8 cellular contexts compared by ENCODE assay signal in genomic region chr4:108172231-108172779, GRCh38. TPM values are rescaled to one million over a fixed set of nuclear protein-coding genes. Genes with fewer than 3 reads are reported as not detected.
A peak's percentile ranks its signal among the peaks of the same experiment; 100 is the strongest.
DNase-seq lines count a peak whose midpoint lies in the region; TF ChIP-seq lines count a peak whose summit lies in the region.

No MANE protein-coding gene starts in this region.

- H3K36me3 ChIP-seq in H7 (replicated peaks; ENCODE audit: control insufficient read depth, insufficient read depth, low read length) (no peaks in the 10 kb centered on the region), Peyer's patch (no peaks in the 10 kb centered on the region), urinary bladder (ENCODE audit: insufficient read depth) (no peaks in the 10 kb centered on the region), MG63 (no peaks in the 10 kb centered on the region)

- H3K27ac ChIP-seq in Peyer's patch, result peak overlapping the region; percentile 29 to 69 (median 48)
- H3K27ac ChIP-seq in urinary bladder (ENCODE audit: low read depth), result peak overlapping the region; percentile 49

- H3K27me3 ChIP-seq in H7 (ENCODE audit: control insufficient read depth, insufficient read depth, low read length), result peaks cover 86% of the 10 kb centered on the region
- peaks cover 0 to 36% of the 10 kb centered on the region in 2 donors for H3K27me3 ChIP-seq in Peyer's patch
- H3K27me3 ChIP-seq in mononuclear cell (ENCODE audit: insufficient read depth, low read length), result peaks cover 73% of the 10 kb centered on the region
- peaks cover 60% of the 10 kb centered on the region for H3K27me3 ChIP-seq in MG63

- 4% methylated on average over 47 of the region's 47 CpGs for WGBS in urinary bladder

- TF ChIP-seq CTCF in Peyer's patch (IDR thresholded peaks at IDR 0.05) (peak in 2 of 6 experiments; percentile 3 to 8), choroid plexus epithelial cell (conservative IDR thresholded peaks at IDR 0.05; ENCODE audit: low read depth, low read length) (no peak)

- peak; percentile 64 for DNase-seq in ELF-1 (ENCODE audit: low read depth, low spot score)
- peak; percentile 81 for DNase-seq in H7
- DNase-seq in Peyer's patch, result peak in 1 of 3 donors; percentile 49
- DNase-seq in choroid plexus epithelial cell (ENCODE audit: low read depth), result no peak
- no peak for DNase-seq in MG63
- DNase-seq in NCI-H524 treated with DMSO at 0.1 percent for 48 hours (lab: John Stamatoyannopoulos, UW), result no peak

- no peaks in the 10 kb centered on the region for H3K9me3 ChIP-seq in Peyer's patch
- H3K9me3 ChIP-seq in mononuclear cell (ENCODE audit: low read depth, low read length), result no peaks in the 10 kb centered on the region
- H3K9me3 ChIP-seq in MG63, result no peaks in the 10 kb centered on the region

- H3K4me3 ChIP-seq in H7 (ENCODE audit: insufficient read depth, low read depth, low read length) (peak overlapping the region; percentile 49), Peyer's patch (peak overlapping the region; percentile 35 to 64 (median 48)), choroid plexus epithelial cell (ENCODE audit: low read depth, low read length) (peak overlapping the region; percentile 46), mononuclear cell (ENCODE audit: low read length) (peak overlapping the region; percentile 50), urinary bladder (ENCODE audit: low read depth, low read length) (peak overlapping the region; percentile 51), MG63 (no peak overlapping the region)

- no peak for TF ChIP-seq POLR2A in Peyer's patch (IDR thresholded peaks at IDR 0.05)

- peaks cover 0 to 43% (median 9%) of the 10 kb centered on the region in 4 donors for H3K4me1 ChIP-seq in Peyer's patch
- H3K4me1 ChIP-seq in mononuclear cell (ENCODE audit: insufficient read depth, low read length), result peaks cover 43% of the 10 kb centered on the region
- H3K4me1 ChIP-seq in urinary bladder (ENCODE audit: insufficient read depth), result peaks cover 3% of the 10 kb centered on the region

RNA-seq across cellular contexts. Expression of gene LEF1, which starts 3.6 kb away (rescaled TPM):
- 0.28 and 0.48 TPM in 2 replicates for total RNA-seq in H7 (2014; rRNA removed; shearing (Covaris generic))
- total RNA-seq in Peyer's patch (10 to 100 TPM in 1 of 4 donors, 1 to 10 TPM in 2, under 1 TPM in 1; 0.53 to 34.7 (median 4.4) TPM), mononuclear cell (327 TPM), urinary bladder (9.5 TPM)
- 7.7 TPM for polyA plus RNA-seq in urinary bladder
- total RNA-seq in MG63 (2014; rRNA removed; shearing (Covaris generic); ENCODE audit: low replicate concordance), result not detected in 2 replicates

Comparison
In these comparisons a context has a peak if more than half of its experiments do, and no peak if none do; other contexts are left out.
1. DNase-seq: peak in ELF-1 (single experiment) and H7 (single experiment); none in choroid plexus epithelial cell (single experiment), MG63 (single experiment) and NCI-H524 treated with DMSO at 0.1 percent for 48 hours (single experiment).